29 cellular contexts compared by ENCODE assay signal in genomic region chr11:90341986-90342385, GRCh38.
"Had no signal": no experiment of that assay in that cellular context is flagged by ENCODE, and none has a peak within 500 bp of the region (broad histone marks: within the 10 kb centered on the region; RNA-seq: fewer than 3 reads in every experiment).

No MANE protein-coding gene starts in this region.

- H3K36me3 Mint-ChIP-seq: activated naive CD8-positive, alpha-beta T cell had no signal

- DNase-seq: activated CD4-positive, alpha-beta memory T cell treated with anti-CD3 and anti-CD28 coated beads, Interleukin-2, amount 10 ng/mL, durations not matched to agents 7 days and 5 days; activated CD4-positive, alpha-beta T cell treated with anti-CD3 and anti-CD28 coated beads for 1 hour; activated CD4-positive, alpha-beta T cell treated with anti-CD3 and anti-CD28 coated beads for 4 hours; activated CD4-positive, alpha-beta T cell treated with anti-CD3 and anti-CD28 coated beads, Interleukin-2, amount 10 ng/mL, durations not matched to agents 7 days and 5 days; activated CD4-positive, alpha-beta T cell treated with anti-CD3 and anti-CD28 coated beads, Interleukin-2, amount 50 U/mL, for 4 hours; activated CD8-positive, alpha-beta memory T cell treated with anti-CD3 and anti-CD28 coated beads, Interleukin-2, amount 50 U/mL, for 48 hours; activated gamma-delta T cell; activated naive CD4-positive, alpha-beta T cell; activated naive CD4-positive, alpha-beta T cell treated with anti-CD3 and anti-CD28 coated beads, Interleukin-2, amount 50 U/mL, for 16 hours; activated naive CD8-positive, alpha-beta T cell treated with anti-CD3 and anti-CD28 coated beads, Interleukin-2, amount 50 U/mL, for 24 hours; activated T-cell treated with anti-CD3 and anti-CD28 coated beads for 4 hours; activated T-cell treated with anti-CD3 and anti-CD28 coated beads, Interleukin-2, amount 50 U/mL, for 24 hours; activated T-cell treated with anti-CD3 and anti-CD28 coated beads, Interleukin-2, amount 50 U/mL, for 72 hours; adrenal gland; amygdala; aorta; body of pancreas; caudate nucleus; cortex of kidney; dermis blood vessel endothelial cell; effector CD4-positive, alpha-beta T cell; effector memory CD8-positive, alpha-beta T cell; esophagus squamous epithelium; foreskin melanocyte; head of caudate nucleus; T-helper 2 cell had no signal

- H3K36me3 ChIP-seq: adrenal gland, esophagus squamous epithelium, gastroesophageal sphincter had no signal

- H3K27ac Mint-ChIP-seq: activated CD4-positive, alpha-beta memory T cell treated with anti-CD3 and anti-CD28 coated beads, Interleukin-2, amount 10 ng/mL, durations not matched to agents 7 days and 5 days; activated CD4-positive, alpha-beta T cell treated with anti-CD3 and anti-CD28 coated beads, Interleukin-2, amount 10 ng/mL, durations not matched to agents 7 days and 5 days; activated naive CD8-positive, alpha-beta T cell; activated naive CD8-positive, alpha-beta T cell treated with anti-CD3 and anti-CD28 coated beads, Interleukin-2, amount 50 U/mL, for 24 hours; activated T-cell treated with anti-CD3 and anti-CD28 coated beads, Interleukin-2, amount 50 U/mL, for 24 hours; activated T-cell treated with anti-CD3 and anti-CD28 coated beads, Interleukin-2, amount 50 U/mL, for 72 hours; effector memory CD8-positive, alpha-beta T cell had no signal

- H3K4me3 Mint-ChIP-seq: activated CD4-positive, alpha-beta memory T cell treated with anti-CD3 and anti-CD28 coated beads, Interleukin-2, amount 10 ng/mL, durations not matched to agents 7 days and 5 days; activated CD4-positive, alpha-beta T cell treated with anti-CD3 and anti-CD28 coated beads, Interleukin-2, amount 10 ng/mL, durations not matched to agents 7 days and 5 days; activated naive CD8-positive, alpha-beta T cell; activated naive CD8-positive, alpha-beta T cell treated with anti-CD3 and anti-CD28 coated beads, Interleukin-2, amount 50 U/mL, for 24 hours; activated T-cell treated with anti-CD3 and anti-CD28 coated beads, Interleukin-2, amount 50 U/mL, for 24 hours; activated T-cell treated with anti-CD3 and anti-CD28 coated beads, Interleukin-2, amount 50 U/mL, for 72 hours; effector memory CD8-positive, alpha-beta T cell had no signal

- H3K9me3 Mint-ChIP-seq: activated CD4-positive, alpha-beta memory T cell treated with anti-CD3 and anti-CD28 coated beads, Interleukin-2, amount 10 ng/mL, durations not matched to agents 7 days and 5 days; activated CD4-positive, alpha-beta T cell treated with anti-CD3 and anti-CD28 coated beads, Interleukin-2, amount 10 ng/mL, durations not matched to agents 7 days and 5 days; activated naive CD8-positive, alpha-beta T cell treated with anti-CD3 and anti-CD28 coated beads, Interleukin-2, amount 50 U/mL, for 24 hours; activated T-cell treated with anti-CD3 and anti-CD28 coated beads, Interleukin-2, amount 50 U/mL, for 24 hours; activated T-cell treated with anti-CD3 and anti-CD28 coated beads, Interleukin-2, amount 50 U/mL, for 72 hours had no signal

- H3K27me3 Mint-ChIP-seq: activated CD4-positive, alpha-beta memory T cell treated with anti-CD3 and anti-CD28 coated beads, Interleukin-2, amount 10 ng/mL, durations not matched to agents 7 days and 5 days; activated CD4-positive, alpha-beta T cell treated with anti-CD3 and anti-CD28 coated beads, Interleukin-2, amount 10 ng/mL, durations not matched to agents 7 days and 5 days; activated naive CD8-positive, alpha-beta T cell treated with anti-CD3 and anti-CD28 coated beads, Interleukin-2, amount 50 U/mL, for 24 hours; effector memory CD8-positive, alpha-beta T cell had no signal

- H3K27me3 ChIP-seq: adrenal gland, body of pancreas, esophagus squamous epithelium, gastroesophageal sphincter had no signal

- H3K4me3 ChIP-seq: adrenal gland, body of pancreas, esophagus squamous epithelium, gastroesophageal sphincter had no signal

- H3K4me1 ChIP-seq: adrenal gland, body of pancreas, esophagus squamous epithelium, gastroesophageal sphincter had no signal

- H3K9me3 ChIP-seq: adrenal gland, body of pancreas, esophagus squamous epithelium, gastroesophageal sphincter had no signal

- H3K27ac ChIP-seq: adrenal gland, body of pancreas, epithelial cell of prostate, esophagus squamous epithelium, gastroesophageal sphincter had no signal

- H3K4me1 Mint-ChIP-seq: activated CD4-positive, alpha-beta memory T cell treated with anti-CD3 and anti-CD28 coated beads, Interleukin-2, amount 10 ng/mL, durations not matched to agents 7 days and 5 days; activated CD4-positive, alpha-beta T cell treated with anti-CD3 and anti-CD28 coated beads, Interleukin-2, amount 10 ng/mL, durations not matched to agents 7 days and 5 days; activated naive CD8-positive, alpha-beta T cell treated with anti-CD3 and anti-CD28 coated beads, Interleukin-2, amount 50 U/mL, for 24 hours had no signal
